ENCODE assay signal across 26 cellular contexts in the genomic region with DNA sequence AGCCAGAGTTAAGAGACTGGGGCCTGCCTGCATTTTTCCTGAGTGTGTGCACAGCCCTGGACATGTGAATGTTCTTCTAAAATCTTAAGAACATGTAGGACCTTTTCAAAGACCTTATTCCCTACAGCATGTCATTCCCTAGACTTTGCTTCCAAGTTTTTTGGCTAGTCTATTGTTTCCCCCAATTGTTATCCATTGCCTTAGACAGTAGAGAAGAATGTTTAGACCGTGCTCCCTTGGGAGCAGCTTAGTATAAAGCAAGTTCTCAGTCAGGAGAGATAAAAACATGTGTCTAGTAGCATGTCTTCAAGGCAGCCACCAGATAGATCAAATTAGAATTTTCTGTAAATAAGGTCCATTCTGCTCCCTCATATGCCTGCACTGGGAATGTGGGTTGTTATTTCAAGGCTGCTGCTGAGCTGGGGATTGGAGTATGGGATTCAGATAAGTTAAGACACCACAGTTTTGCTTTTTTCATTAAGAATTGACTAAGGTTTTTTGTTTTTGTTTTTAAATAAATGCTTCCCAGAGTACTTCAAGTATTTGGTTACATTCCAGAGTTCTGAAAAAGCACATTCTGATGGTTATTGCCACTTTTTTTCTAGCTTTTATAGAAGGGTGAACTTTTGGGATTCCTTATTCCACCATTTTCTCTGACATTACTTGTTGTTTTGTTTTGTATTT.
DNase-seq lines count a peak whose midpoint lies in the region; ATAC-seq and TF ChIP-seq lines count a peak whose summit lies in the region.
"Had no signal": no experiment of that assay in that cellular context is flagged by ENCODE, and none has a peak within 500 bp of the region (broad histone marks: within the 10 kb centered on the region; RNA-seq: fewer than 3 reads in every experiment).

No MANE protein-coding gene starts in this region.

- no peaks in the 10 kb centered on the region for H3K27me3 ChIP-seq in upper lobe of left lung
- H3K27me3 ChIP-seq: left lung, sigmoid colon, tibial nerve had no signal

- TF ChIP-seq POLR2A in upper lobe of left lung (IDR thresholded peaks at IDR 0.05): no peak

- no peak overlapping the region for H3K27ac ChIP-seq in upper lobe of left lung
- H3K27ac ChIP-seq: left lung, prostate gland, sigmoid colon, SK-N-MC, tibial nerve had no signal

- no peaks in the 10 kb centered on the region for H3K9me3 ChIP-seq in upper lobe of left lung
- H3K9me3 ChIP-seq: left lung, prostate gland, sigmoid colon, tibial nerve had no signal

- 52 to 55% methylated on average over 1 of the region's 1 CpG for WGBS in upper lobe of left lung, 2 donors

- TF ChIP-seq CTCF in upper lobe of left lung (IDR thresholded peaks at IDR 0.05): no peak

- ATAC-seq in GM21723 (IDR thresholded peaks at IDR 0.05; ENCODE audit: unreplicated experiment): no peak
- ATAC-seq in upper lobe of left lung (ENCODE audit: low FRiP score in 2 of 2): no peak
- ATAC-seq: activated CD4-positive, CD25-positive, alpha-beta regulatory T cell treated with anti-CD3 and anti-CD28 coated beads, Interleukin-2, amount 50 U/mL, for 24 hours; activated CD8-positive, alpha-beta memory T cell treated with anti-CD3 and anti-CD28 coated beads, Interleukin-2, amount 10 ng/mL, durations not matched to agents 7 days and 5 days; activated T-cell treated with anti-CD3 and anti-CD28 coated beads, Interleukin-2, amount 50 U/mL, for 4 hours; left lung had no signal

- no peak for TF ChIP-seq EP300 in upper lobe of left lung (IDR thresholded peaks at IDR 0.05)

- peak; percentile 71 for DNase-seq in EH (ENCODE audit: low read depth)
- DNase-seq in HCEC 1CT: peak; percentile 25
- DNase-seq in dermis blood vessel endothelial cell: peak; percentile 43
- DNase-seq in iris pigment epithelial cell (ENCODE audit: low read depth): peak; percentile 43
- no peak for DNase-seq in NCI-H2171 treated with DMSO at 0.1 percent for 48 hours (lab: John Stamatoyannopoulos, UW)
- no peak for DNase-seq in upper lobe of left lung
- DNase-seq: activated CD4-positive, alpha-beta T cell treated with anti-CD3 and anti-CD28 coated beads, Interleukin-2, amount 50 U/mL, for 4 hours; activated CD8-positive, alpha-beta memory T cell treated with anti-CD3 and anti-CD28 coated beads, Interleukin-2, amount 10 ng/mL, durations not matched to agents 7 days and 5 days; activated gamma-delta T cell; activated naive CD8-positive, alpha-beta T cell treated with anti-CD3 and anti-CD28 coated beads, Interleukin-2, amount 10 ng/mL, durations not matched to agents 7 days and 5 days; activated T-cell treated with anti-CD3 and anti-CD28 coated beads, Interleukin-2, amount 50 U/mL, for 4 hours; C1 segment of cervical spinal cord; COR-L47; left lung; naive B cell; NCI-H1092; NCI-H1694; NCI-H524; OCI-M1; sigmoid colon; stimulated activated CD4-positive, alpha-beta T cell treated with anti-CD3 and anti-CD28 coated beads, Interleukin-4, amount 100 ng/mL, for 24 hours had no signal

- no peaks in the 10 kb centered on the region for H3K4me1 ChIP-seq in upper lobe of left lung
- H3K4me1 ChIP-seq: left lung, prostate gland, sigmoid colon, tibial nerve had no signal

- H3K4me3 ChIP-seq in upper lobe of left lung: no peak overlapping the region
- H3K4me3 ChIP-seq: left lung, prostate gland, sigmoid colon, SK-N-MC, tibial nerve had no signal

- H3K36me3 ChIP-seq in upper lobe of left lung: no peaks in the 10 kb centered on the region
- H3K36me3 ChIP-seq: left lung, prostate gland, sigmoid colon, tibial nerve had no signal

Comparison
In these comparisons a context has a peak if more than half of its experiments do, and no peak if none do; other contexts are left out.
1. DNase-seq: peak in EH (single experiment), HCEC 1CT (single experiment), dermis blood vessel endothelial cell (single experiment) and iris pigment epithelial cell (single experiment); none in NCI-H2171 treated with DMSO at 0.1 percent for 48 hours (single experiment) and upper lobe of left lung (0 of 2).